In genomic region chr12:9065607-9065856, GRCh38 we compare ENCODE assay signal across 11 cellular contexts. TPM values are rescaled to one million over a fixed set of nuclear protein-coding genes. Genes with fewer than 3 reads are reported as not detected.
DNase-seq lines count a peak whose midpoint lies in the region; ATAC-seq, FAIRE-seq and TF ChIP-seq lines count a peak whose summit lies in the region.
"Had no signal": no experiment of that assay in that cellular context is flagged by ENCODE, and none has a peak within 500 bp of the region (broad histone marks: within the 10 kb centered on the region; RNA-seq: fewer than 3 reads in every experiment).

No MANE protein-coding gene starts in this region.

- H3K9me1 ChIP-seq in endothelial cell of umbilical vein (replicated peaks; ENCODE audit: control insufficient read depth, extremely low read depth, insufficient read depth, low read length): no peaks in the 10 kb centered on the region

- intact Hi-C loops in activated naive CD4-positive, alpha-beta T cell treated with anti-CD3 and anti-CD28 coated beads for 36 hours (cut with micrococcal nuclease): no loop called here
- intact Hi-C loops in endothelial cell of umbilical vein (cut with micrococcal nuclease) (loop anchor here (10.0 kb wide), 1 partner anchor 99 kb away; no protein-coding TSS in a partner anchor), OCI-LY7 (cut with micrococcal nuclease; ENCODE audit: unreplicated experiment) (no loop called here)

- H3K9ac ChIP-seq in endothelial cell of umbilical vein (replicated peaks; ENCODE audit: extremely low read depth, insufficient read depth, low read length): no peak overlapping the region

- TF ChIP-seq CTCF in endothelial cell of umbilical vein (IDR thresholded peaks at IDR 0.05; ENCODE audit: extremely low read depth in 1 of 2, insufficient read depth in 1 of 2, low read depth in 1 of 2, low read length in 2 of 2) (no peak), type B pancreatic cell (conservative IDR thresholded peaks at IDR 0.05) (no peak), HFFc6 (IDR thresholded peaks at IDR 0.05) (no peak), OCI-LY7 (conservative IDR thresholded peaks at IDR 0.05; ENCODE audit: low read length) (no peak)

- H2AFZ ChIP-seq in endothelial cell of umbilical vein (ENCODE audit: low read depth, low read length) (peak overlapping the region; percentile 55), OCI-LY7 (ENCODE audit: low read length) (no peak overlapping the region)

- no peak overlapping the region for H3K27ac Mint-ChIP-seq in activated naive CD4-positive, alpha-beta T cell treated with anti-CD3 and anti-CD28 coated beads for 36 hours
- H3K27ac Mint-ChIP-seq in activated naive CD4-positive, alpha-beta T cell treated with anti-CD3 and anti-CD28 coated beads, Interleukin-2, amount 10 ng/mL, durations not matched to agents 7 days and 5 days: no peak overlapping the region
- H3K27ac Mint-ChIP-seq in naive B cell (no peak overlapping the region), type B pancreatic cell (peak overlapping the region; percentile 96), HFFc6 (no peak overlapping the region)

- no TSS peak for BruUV-seq in endothelial cell of umbilical vein (replicated peaks; lab: Mats Ljungman, UMichigan)
- BruUV-seq in OCI-LY7 (replicated peaks; lab: Mats Ljungman, UMichigan): no TSS peak

- TF ChIP-seq POLR2A in endothelial cell of umbilical vein (IDR thresholded peaks at IDR 0.05; ENCODE audit: low read depth, low read length): no peak

- dilution Hi-C loops in endothelial cell of umbilical vein (cut with MboI; ENCODE audit: extremely low pct_ligation_motif_present, low sequenced_read_pairs): no loop called here

- H4K20me1 ChIP-seq in endothelial cell of umbilical vein (replicated peaks; ENCODE audit: control insufficient read depth, extremely low read depth, insufficient read depth, low read length) (no peaks in the 10 kb centered on the region), OCI-LY7 (ENCODE audit: insufficient read depth, low read length) (no peaks in the 10 kb centered on the region)

- FAIRE-seq in endothelial cell of umbilical vein (lab: Jason Lieb, UNC): no peak
- FAIRE-seq: A204.1 had no signal

- H3K4me3 Mint-ChIP-seq in activated naive CD4-positive, alpha-beta T cell treated with anti-CD3 and anti-CD28 coated beads for 36 hours: peak overlapping the region; percentile 41
- H3K4me3 Mint-ChIP-seq in activated naive CD4-positive, alpha-beta T cell treated with anti-CD3 and anti-CD28 coated beads, Interleukin-2, amount 10 ng/mL, durations not matched to agents 7 days and 5 days: no peak overlapping the region
- peak overlapping the region in 6 of 8 donors; percentile 52 to 83 (median 67) for H3K4me3 Mint-ChIP-seq in naive B cell
- H3K4me3 Mint-ChIP-seq in type B pancreatic cell: peak overlapping the region; percentile 89
- H3K4me3 Mint-ChIP-seq in HFFc6: no peak overlapping the region

- H3K4me2 ChIP-seq in endothelial cell of umbilical vein (ENCODE audit: insufficient read depth, low read length) (no peak overlapping the region), OCI-LY7 (ENCODE audit: low read length) (no peak overlapping the region)

- H3K9me2 ChIP-seq in OCI-LY7 (ENCODE audit: insufficient read depth, low read length): no peaks in the 10 kb centered on the region

- H3K27ac ChIP-seq in endothelial cell of umbilical vein (ENCODE audit: insufficient read depth, low read depth, low read length) (no peak overlapping the region), OCI-LY7 (ENCODE audit: low read depth, low read length, poor library complexity, severe bottlenecking) (no peak overlapping the region)

- H3K4me3 ChIP-seq in endothelial cell of umbilical vein (replicated peaks in 1 of 3; ENCODE audit: insufficient read depth in 1 of 3, low read depth in 1 of 3, low read length in 3 of 3): peak overlapping the region in 1 of 3 experiments; percentile 95
- no peak overlapping the region for H3K4me3 ChIP-seq in OCI-LY7 (ENCODE audit: low read depth, low read length, poor library complexity, severe bottlenecking)

- ATAC-seq in naive B cell (ENCODE audit: low read depth in 2 of 2): no peak

- H3K79me2 ChIP-seq in endothelial cell of umbilical vein (ENCODE audit: control insufficient read depth, insufficient read depth, low read length) (no peaks in the 10 kb centered on the region), OCI-LY7 (ENCODE audit: insufficient read depth, low read depth, low read length) (no peaks in the 10 kb centered on the region)

- peaks cover 4% of the 10 kb centered on the region for H3K4me1 ChIP-seq in endothelial cell of umbilical vein (ENCODE audit: control insufficient read depth, extremely low read depth, insufficient read depth, low read length)
- no peaks in the 10 kb centered on the region for H3K4me1 ChIP-seq in OCI-LY7 (ENCODE audit: insufficient read depth, low read length, poor library complexity, severe bottlenecking)

- no peak for DNase-seq in activated naive CD4-positive, alpha-beta T cell treated with anti-CD3 and anti-CD28 coated beads for 36 hours
- no peak for DNase-seq in activated naive CD4-positive, alpha-beta T cell treated with anti-CD3 and anti-CD28 coated beads, Interleukin-2, amount 10 ng/mL, durations not matched to agents 7 days and 5 days
- DNase-seq in endothelial cell of umbilical vein (ENCODE audit: low read depth, low spot score) (no peak), naive B cell (no peak), type B pancreatic cell (ENCODE audit: extremely low spot score, unreplicated experiment) (no peak), HFFc6 (no peak), NOMO-1 (lab: John Stamatoyannopoulos, UW; ENCODE audit: unreplicated experiment in 2 of 2) (no peak), OCI-LY7 (ENCODE audit: low spot score) (no peak)
- DNase-seq: NCI-H1694 had no signal

- peaks cover 4 to 6% of the 10 kb centered on the region in 2 experiments for H3K27me3 ChIP-seq in endothelial cell of umbilical vein (ENCODE audit: control insufficient read depth in 2 of 2, insufficient read depth in 2 of 2, low read length in 2 of 2)

- peaks cover 7% of the 10 kb centered on the region for H3K4me1 Mint-ChIP-seq in activated naive CD4-positive, alpha-beta T cell treated with anti-CD3 and anti-CD28 coated beads for 36 hours (ENCODE audit: low read depth)
- peaks cover 6% of the 10 kb centered on the region for H3K4me1 Mint-ChIP-seq in activated naive CD4-positive, alpha-beta T cell treated with anti-CD3 and anti-CD28 coated beads, Interleukin-2, amount 10 ng/mL, durations not matched to agents 7 days and 5 days
- H3K4me1 Mint-ChIP-seq in naive B cell: peaks cover 2 to 6% (median 5%) of the 10 kb centered on the region in 3 donors
- peaks cover 10% of the 10 kb centered on the region for H3K4me1 Mint-ChIP-seq in type B pancreatic cell (ENCODE audit: unreplicated experiment)
- no peaks in the 10 kb centered on the region for H3K4me1 Mint-ChIP-seq in HFFc6 (ENCODE audit: low read depth)

- CTCF ChIA-PET in activated naive CD4-positive, alpha-beta T cell treated with anti-CD3 and anti-CD28 coated beads for 36 hours (lab: Charles Lee): interaction anchor here (0.6 to 2.2 kb wide), 4 partner anchors 10 to 116 kb away, joined by 3 to 10 read pairs (median 4); partner anchors contain the start of gene M6PR
- CTCF ChIA-PET in activated naive CD4-positive, alpha-beta T cell treated with anti-CD3 and anti-CD28 coated beads, Interleukin-2, amount 10 ng/mL, durations not matched to agents 7 days and 5 days (lab: Charles Lee): interaction anchor here (2.1 kb wide), 1 partner anchor 16 kb away, joined by 7 read pairs; no protein-coding TSS in a partner anchor
- CTCF ChIA-PET in endothelial cell of umbilical vein (lab: Charles Lee) (interaction anchor here (1.0 to 2.2 kb wide), 3 partner anchors 70 to 642 kb away, joined by 3 to 14 read pairs (median 3); no protein-coding TSS in a partner anchor), OCI-LY7 (lab: Charles Lee; ENCODE audit: unreplicated experiment) (no interaction called here)

- H3K36me3 ChIP-seq in endothelial cell of umbilical vein (ENCODE audit: control insufficient read depth in 2 of 2, extremely low read depth in 1 of 2, insufficient read depth in 2 of 2, low read length in 2 of 2): no peaks in the 10 kb centered on the region
- H3K36me3 ChIP-seq in OCI-LY7 (ENCODE audit: insufficient read depth, low read length): no peaks in the 10 kb centered on the region

- H3K9me3 Mint-ChIP-seq in activated naive CD4-positive, alpha-beta T cell treated with anti-CD3 and anti-CD28 coated beads for 36 hours: no peaks in the 10 kb centered on the region
- H3K9me3 Mint-ChIP-seq in activated naive CD4-positive, alpha-beta T cell treated with anti-CD3 and anti-CD28 coated beads, Interleukin-2, amount 10 ng/mL, durations not matched to agents 7 days and 5 days: no peaks in the 10 kb centered on the region
- H3K9me3 Mint-ChIP-seq in naive B cell (peaks cover 0 to 8% (median 2%) of the 10 kb centered on the region in 7 donors), type B pancreatic cell (no peaks in the 10 kb centered on the region), HFFc6 (peaks cover 7% of the 10 kb centered on the region; the same call in 1 of the 2 replicates)

- H3K9me3 ChIP-seq in endothelial cell of umbilical vein (replicated peaks; ENCODE audit: control insufficient read depth, insufficient read depth, low read length): no peaks in the 10 kb centered on the region
- H3K9me3 ChIP-seq in OCI-LY7 (ENCODE audit: low read length): no peaks in the 10 kb centered on the region

- POLR2A ChIA-PET in endothelial cell of umbilical vein (lab: Charles Lee) (no interaction called here), OCI-LY7 (lab: Charles Lee) (no interaction called here)

- H3K27me3 Mint-ChIP-seq in activated naive CD4-positive, alpha-beta T cell treated with anti-CD3 and anti-CD28 coated beads for 36 hours (ENCODE audit: low read depth): peaks cover 2% of the 10 kb centered on the region
- peaks cover 25% of the 10 kb centered on the region for H3K27me3 Mint-ChIP-seq in activated naive CD4-positive, alpha-beta T cell treated with anti-CD3 and anti-CD28 coated beads, Interleukin-2, amount 10 ng/mL, durations not matched to agents 7 days and 5 days
- H3K27me3 Mint-ChIP-seq in naive B cell (peaks cover 12 to 28% (median 20%) of the 10 kb centered on the region in 3 donors), type B pancreatic cell (no peaks in the 10 kb centered on the region), HFFc6 (ENCODE audit: insufficient read depth) (no peaks in the 10 kb centered on the region; the same call in 1 of the 2 replicates)

- peaks cover 2% of the 10 kb centered on the region for H3K36me3 Mint-ChIP-seq in activated naive CD4-positive, alpha-beta T cell treated with anti-CD3 and anti-CD28 coated beads for 36 hours (ENCODE audit: low read depth)
- no peaks in the 10 kb centered on the region for H3K36me3 Mint-ChIP-seq in activated naive CD4-positive, alpha-beta T cell treated with anti-CD3 and anti-CD28 coated beads, Interleukin-2, amount 10 ng/mL, durations not matched to agents 7 days and 5 days
- H3K36me3 Mint-ChIP-seq in naive B cell: peaks cover 0 to 9% of the 10 kb centered on the region in 2 donors
- peaks cover 8% of the 10 kb centered on the region for H3K36me3 Mint-ChIP-seq in type B pancreatic cell
- no peaks in the 10 kb centered on the region for H3K36me3 Mint-ChIP-seq in HFFc6 (ENCODE audit: low read depth)

RNA-seq across cellular contexts. Expression of gene A2M, which starts 50.2 kb away (rescaled TPM):
- total RNA-seq in activated naive CD4-positive, alpha-beta T cell treated with anti-CD3 and anti-CD28 coated beads for 36 hours: not detected
- total RNA-seq in endothelial cell of umbilical vein (6.5 and 16.9 TPM in 2 replicates), type B pancreatic cell (ENCODE audit: low replicate concordance) (4.9 and 84.9 TPM in 2 replicates), OCI-LY7 (2022) (not detected in 2 replicates)
- polyA plus RNA-seq in endothelial cell of umbilical vein (11.5 and 13.8 TPM in 2 replicates), naive B cell (ENCODE audit: low read depth in 6 of 6) (under 1 TPM in 1 of 6 donors, not detected in 5; 0.48 TPM)
- polyA plus RNA-seq in endothelial cell of umbilical vein (2011; cell fraction: cytosol; rRNA removed): 3.9 and 5.2 TPM in 2 replicates
- polyA plus RNA-seq in endothelial cell of umbilical vein (2011; cell fraction: nucleus; rRNA removed): 3.4 and 4.7 TPM in 2 replicates
- 0.74 and 1.5 TPM in 2 replicates for polyA plus RNA-seq in endothelial cell of umbilical vein (2012)
- 15.1 and 21.8 TPM in 2 replicates for polyA minus RNA-seq in endothelial cell of umbilical vein
- polyA minus RNA-seq in endothelial cell of umbilical vein (2011; cell fraction: cytosol; rRNA and poly(A)+ RNA removed): not detected
- 4.9 and 8.1 TPM in 2 replicates for polyA minus RNA-seq in endothelial cell of umbilical vein (2011; cell fraction: nucleus; rRNA and poly(A)+ RNA removed)
- total RNA-seq in HFFc6 (2021; fragmentation: NEBNext Ultra II Directional; extraction: Animal tissue kit (Norgen Biotek cat#: 25700)): under 1 TPM; 0.23 to 0.50 (median 0.33) TPM
- total RNA-seq in OCI-LY7 (2014; rRNA removed; shearing (Covaris generic)): not detected in 2 replicates
- total RNA-seq: activated CD8-positive, alpha-beta memory T cell treated with anti-CD3 and anti-CD28 coated beads for 36 hours had no signal

Comparison
In these comparisons a context has a peak if more than half of its experiments do, and no peak if none do; other contexts are left out.
1. H3K4me3 Mint-ChIP-seq: peak in activated naive CD4-positive, alpha-beta T cell treated with anti-CD3 and anti-CD28 coated beads for 36 hours (single experiment), naive B cell (6 of 8) and type B pancreatic cell (single experiment); none in activated naive CD4-positive, alpha-beta T cell treated with anti-CD3 and anti-CD28 coated beads, Interleukin-2, amount 10 ng/mL, durations not matched to agents 7 days and 5 days (single experiment) and HFFc6 (single experiment).